17 cellular contexts compared by ENCODE assay signal in the genomic region with DNA sequence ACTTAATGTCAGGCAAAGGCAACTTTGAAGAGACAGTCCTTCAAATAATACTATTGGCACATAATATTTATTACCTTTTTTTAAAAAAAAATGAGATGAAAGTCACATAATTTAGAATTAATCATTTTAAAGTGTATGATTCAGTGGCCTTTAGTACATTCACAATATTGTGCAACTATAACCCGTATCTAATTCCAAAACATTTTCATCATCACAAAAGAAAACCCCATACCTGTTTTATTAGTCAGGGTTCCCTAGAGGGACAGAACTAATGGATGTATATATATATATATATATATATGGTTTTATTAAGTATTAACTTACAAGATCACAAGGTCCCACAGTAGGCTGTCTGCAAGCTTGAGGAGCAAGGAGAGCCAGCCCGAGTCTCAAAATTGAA.
"Had no signal": no experiment of that assay in that cellular context is flagged by ENCODE, and none has a peak within 500 bp of the region (broad histone marks: within the 10 kb centered on the region; RNA-seq: fewer than 3 reads in every experiment).

No MANE protein-coding gene starts in this region.

- ATAC-seq: lower lobe of right lung; natural killer cell; pancreas; right lobe of liver; stimulated activated naive B cell treated with anti-CD40 and anti-IgM and Interleukin-4, amounts not matched to agents 10 μg/mL and 1 μg/mL and 100 μg/mL, for 72 hours had no signal

- H3K27ac ChIP-seq: adrenal gland, lower lobe of right lung, pancreas, right lobe of liver, spleen, thoracic aorta, WERI-Rb-1 had no signal

- H3K36me3 Mint-ChIP-seq: activated naive CD4-positive, alpha-beta T cell treated with anti-CD3 and anti-CD28 coated beads, Interleukin-2, amount 50 U/mL, for 24 hours; natural killer cell; stimulated activated naive B cell treated with anti-CD40 and anti-IgM and Interleukin-4, amounts not matched to agents 10 μg/mL and 1 μg/mL and 100 μg/mL, for 72 hours had no signal

- H3K9me3 ChIP-seq: adrenal gland, lower lobe of right lung, pancreas, right lobe of liver, spleen, thoracic aorta had no signal

- H3K9me3 Mint-ChIP-seq: activated naive CD4-positive, alpha-beta T cell treated with anti-CD3 and anti-CD28 coated beads, Interleukin-2, amount 50 U/mL, for 24 hours; stimulated activated naive B cell treated with anti-CD40 and anti-IgM and Interleukin-4, amounts not matched to agents 10 μg/mL and 1 μg/mL and 100 μg/mL, for 72 hours had no signal

- H3K4me1 ChIP-seq: adrenal gland, lower lobe of right lung, pancreas, right lobe of liver, spleen had no signal

- H3K4me3 ChIP-seq: adrenal gland, lower lobe of right lung, pancreas, right lobe of liver, spleen, thoracic aorta had no signal

- H3K27me3 ChIP-seq: right lobe of liver, spleen had no signal

- H3K27ac Mint-ChIP-seq: activated naive CD4-positive, alpha-beta T cell treated with anti-CD3 and anti-CD28 coated beads, Interleukin-2, amount 50 U/mL, for 24 hours; endodermal cell; natural killer cell; stimulated activated naive B cell treated with anti-CD40 and anti-IgM and Interleukin-4, amounts not matched to agents 10 μg/mL and 1 μg/mL and 100 μg/mL, for 72 hours had no signal

- H3K27me3 Mint-ChIP-seq: activated naive CD4-positive, alpha-beta T cell treated with anti-CD3 and anti-CD28 coated beads, Interleukin-2, amount 50 U/mL, for 24 hours; stimulated activated naive B cell treated with anti-CD40 and anti-IgM and Interleukin-4, amounts not matched to agents 10 μg/mL and 1 μg/mL and 100 μg/mL, for 72 hours had no signal

- H3K4me3 Mint-ChIP-seq: activated naive CD4-positive, alpha-beta T cell treated with anti-CD3 and anti-CD28 coated beads, Interleukin-2, amount 50 U/mL, for 24 hours; endodermal cell; natural killer cell; stimulated activated naive B cell treated with anti-CD40 and anti-IgM and Interleukin-4, amounts not matched to agents 10 μg/mL and 1 μg/mL and 100 μg/mL, for 72 hours had no signal

- DNase-seq: activated CD4-positive, alpha-beta T cell treated with anti-CD3 and anti-CD28 coated beads, Interleukin-2, amount 50 U/mL, for 4 hours; activated gamma-delta T cell; adrenal gland; caudate nucleus; endodermal cell; hippocampal formation; islet precursor cell; lower lobe of right lung; natural killer cell; pancreas; right lobe of liver; spleen; stimulated activated naive B cell treated with anti-CD40 and anti-IgM and Interleukin-4, amounts not matched to agents 10 μg/mL and 1 μg/mL and 100 μg/mL, for 72 hours; T-helper 2 cell; WERI-Rb-1 had no signal

- H3K4me1 Mint-ChIP-seq: activated naive CD4-positive, alpha-beta T cell treated with anti-CD3 and anti-CD28 coated beads, Interleukin-2, amount 50 U/mL, for 24 hours; endodermal cell; natural killer cell; stimulated activated naive B cell treated with anti-CD40 and anti-IgM and Interleukin-4, amounts not matched to agents 10 μg/mL and 1 μg/mL and 100 μg/mL, for 72 hours had no signal

- H3K36me3 ChIP-seq: adrenal gland, lower lobe of right lung, pancreas, right lobe of liver, spleen, thoracic aorta, WERI-Rb-1 had no signal
